In genomic region chr6:108848116-108848868, GRCh38 we compare ENCODE assay signal across 1 cellular context.
TF ChIP-seq lines count a peak whose summit lies in the region.

ARMC2 (plus strand) TSS chr6:108848422; CDS start chr6:108854268, 5,846 bp downstream.

TF ChIP-seq in HepG2, 621 proteins besides CTCF, POLR2A, EP300 and RAD21 (continued from another document and continues in another):
- TF ChIP-seq ZNF513 (CRISPR knock-in tag; conservative IDR thresholded peaks at IDR 0.05) (0 out of 2 replicates have a peak, but pooled peaks have one; percentile 63), ZNF879 (CRISPR knock-in tag; IDR thresholded peaks at IDR 0.05) (no peak), TFDP2 (CRISPR knock-in tag; IDR thresholded peaks at IDR 0.05) (peak; percentile 81), ZNF672 (CRISPR knock-in tag; IDR thresholded peaks at IDR 0.05) (no peak), RERE (CRISPR knock-in tag; IDR thresholded peaks at IDR 0.05; ENCODE audit: low read depth) (no peak), HOXA5 (CRISPR knock-in tag; IDR thresholded peaks at IDR 0.05) (peak; percentile 67; the same call in 1 of the 2 replicates), BORCS8-MEF2B (CRISPR knock-in tag; IDR thresholded peaks at IDR 0.05) (peak; percentile 79; the same call in 1 of the 2 replicates), KLF15 (CRISPR knock-in tag; IDR thresholded peaks at IDR 0.05; ENCODE audit: borderline replicate concordance) (0 out of 2 replicates have a peak, but pooled peaks have one; percentile 15), PAXIP1 (CRISPR knock-in tag; conservative IDR thresholded peaks at IDR 0.05) (0 out of 2 replicates have a peak, but pooled peaks have one; percentile 27), MBD4 (IDR thresholded peaks at IDR 0.05; ENCODE audit: borderline replicate concordance, low read length) (no peak), KLF9 (CRISPR knock-in tag; IDR thresholded peaks at IDR 0.05; ENCODE audit: low read depth) (peak; percentile 74; the same call in 1 of the 2 replicates), ZKSCAN1 (IDR thresholded peaks at IDR 0.05; ENCODE audit: low read length) (no peak), SRF (IDR thresholded peaks at IDR 0.05; ENCODE audit: low read depth, low read length) (no peak), SALL1 (CRISPR knock-in tag; IDR thresholded peaks at IDR 0.05) (peak; percentile 80), GATAD1 (CRISPR knock-in tag; IDR thresholded peaks at IDR 0.05) (peak; percentile 78), ZNF264 (CRISPR knock-in tag; IDR thresholded peaks at IDR 0.05) (peak; percentile 72; the same call in 1 of the 2 replicates), ZBTB33 (CRISPR knock-in tag; IDR thresholded peaks at IDR 0.05) (no peak), NCOR1 (IDR thresholded peaks at IDR 0.05; ENCODE audit: borderline replicate concordance, low read length) (no peak), TCF7 (IDR thresholded peaks at IDR 0.05; ENCODE audit: low read depth) (no peak), KDM3A (CRISPR knock-in tag; IDR thresholded peaks at IDR 0.05; ENCODE audit: low read depth) (peak; percentile 41; the same call in 1 of the 2 replicates), THAP11 (CRISPR knock-in tag; IDR thresholded peaks at IDR 0.05) (peak; percentile 59), DNMT3B (CRISPR knock-in tag; conservative IDR thresholded peaks at IDR 0.05) (no peak), ZMYM2 (CRISPR knock-in tag; IDR thresholded peaks at IDR 0.05) (no peak), ZNF180 (CRISPR knock-in tag; IDR thresholded peaks at IDR 0.05; ENCODE audit: borderline replicate concordance, low read depth) (no peak), NRL (CRISPR knock-in tag; IDR thresholded peaks at IDR 0.05; ENCODE audit: borderline replicate concordance) (peak; percentile 86), ZSCAN22 (CRISPR knock-in tag; IDR thresholded peaks at IDR 0.05) (no peak), ZBTB4 (CRISPR knock-in tag; IDR thresholded peaks at IDR 0.05; ENCODE audit: borderline replicate concordance) (no peak), LRRFIP1 (CRISPR knock-in tag; conservative IDR thresholded peaks at IDR 0.05) (no peak), HDAC6 (IDR thresholded peaks at IDR 0.05; ENCODE audit: low read depth, low read length) (no peak), NPAS2 (CRISPR knock-in tag; IDR thresholded peaks at IDR 0.05; ENCODE audit: borderline replicate concordance) (no peak), ATF5 (CRISPR knock-in tag; IDR thresholded peaks at IDR 0.05; ENCODE audit: low read depth) (no peak), FOXA1 (IDR thresholded peaks at IDR 0.05) (no peak), FOXA1 (CRISPR knock-in tag; IDR thresholded peaks at IDR 0.05) (no peak), MED13 (CRISPR knock-in tag; IDR thresholded peaks at IDR 0.05) (no peak), SIN3B (IDR thresholded peaks at IDR 0.05; ENCODE audit: low read length) (no peak), HDAC2 (CRISPR knock-in tag; IDR thresholded peaks at IDR 0.05) (peak; percentile 73), ZNF773 (CRISPR knock-in tag; IDR thresholded peaks at IDR 0.05; ENCODE audit: borderline replicate concordance) (no peak), PHF5A (CRISPR knock-in tag; IDR thresholded peaks at IDR 0.05; ENCODE audit: low read depth, unreplicated experiment) (no peak), STAG1 (CRISPR knock-in tag; IDR thresholded peaks at IDR 0.05) (0 out of 2 replicates have a peak, but pooled peaks have one; percentile 13), XBP1 (CRISPR knock-in tag; IDR thresholded peaks at IDR 0.05) (no peak; the same call in 1 of the 2 replicates), ZBTB7A (CRISPR knock-in tag; IDR thresholded peaks at IDR 0.05) (no peak)
